ENCODE assay signal across 8 cellular contexts in genomic region chr9:95516736-95517558, GRCh38. TPM values are rescaled to one million over a fixed set of nuclear protein-coding genes. Genes with fewer than 3 reads are reported as not detected.
DNase-seq lines count a peak whose midpoint lies in the region; ATAC-seq and TF ChIP-seq lines count a peak whose summit lies in the region.

PTCH1 (minus strand) TSS chr9:95516971.

- peak within 1 kb of the TSS; percentile 91 for H3K4me3 Mint-ChIP-seq in activated T-helper 2 cell treated with anti-CD3 and anti-CD28 coated beads, Interferon-gamma antibody, Interleukin-2, Interleukin-4, amounts not matched to agents 10 μg/mL and 5 μg/mL and 100 μg/mL, durations not matched to agents 14 hours and 24 hours and 36 hours (ENCODE audit: low read depth)
- H3K4me3 Mint-ChIP-seq in naive thymus-derived CD8-positive, alpha-beta T cell = peak within 1 kb of the TSS; percentile 93 to 99 (median 96)

- peaks cover 77% of the 10 kb centered on the region for H3K27me3 Mint-ChIP-seq in activated T-helper 2 cell treated with anti-CD3 and anti-CD28 coated beads, Interferon-gamma antibody, Interleukin-2, Interleukin-4, amounts not matched to agents 10 μg/mL and 5 μg/mL and 100 μg/mL, durations not matched to agents 14 hours and 24 hours and 36 hours (ENCODE audit: low read depth)
- H3K27me3 Mint-ChIP-seq in naive thymus-derived CD8-positive, alpha-beta T cell = peaks cover 0 to 35% (median 0%) of the 10 kb centered on the region in 5 donors

- ATAC-seq in naive thymus-derived CD8-positive, alpha-beta T cell = peak; percentile 69 to 72
- ATAC-seq in upper lobe of right lung (peak; percentile 78), GM18505 (IDR thresholded peaks at IDR 0.05; ENCODE audit: unreplicated experiment) (no peak)

- intact Hi-C loops in activated T-helper 2 cell treated with anti-CD3 and anti-CD28 coated beads, Interferon-gamma antibody, Interleukin-2, Interleukin-4, amounts not matched to agents 10 μg/mL and 5 μg/mL and 100 μg/mL, durations not matched to agents 14 hours and 24 hours and 36 hours (cut with micrococcal nuclease) = loop anchor here (1.0 kb wide), 1 partner anchor 9 kb away; no protein-coding TSS in a partner anchor
- intact Hi-C loops in upper lobe of right lung (cut with DNase I) = loop anchor here (10.0 kb wide), 1 partner anchor 208 kb away; no protein-coding TSS in a partner anchor

- H3K27me3 ChIP-seq in upper lobe of right lung = no peaks in the 10 kb centered on the region

- DNase-seq in COLO668 (lab: John Stamatoyannopoulos, UW; ENCODE audit: unreplicated experiment) = peak; percentile 55
- DNase-seq in LNCaP clone FGC (ENCODE audit: low read depth) = no peak
- no peak for DNase-seq in activated T-helper 2 cell treated with anti-CD3 and anti-CD28 coated beads, Interferon-gamma antibody, Interleukin-2, Interleukin-4, amounts not matched to agents 10 μg/mL and 5 μg/mL and 100 μg/mL, durations not matched to agents 14 hours and 24 hours and 36 hours (ENCODE audit: low spot score)
- peak; percentile 46 for DNase-seq in fibroblast of peridontal ligament (ENCODE audit: extremely low read depth)
- DNase-seq in naive thymus-derived CD8-positive, alpha-beta T cell = peak in 8 of 10 donors; percentile 40 to 78 (median 50)
- DNase-seq in upper lobe of right lung = peak; percentile 72
- DNase-seq in SKM-1 treated with dmso at 0.1 percent for 144 hours (lab: John Stamatoyannopoulos, UW; ENCODE audit: unreplicated experiment) = no peak

- peaks cover 10% of the 10 kb centered on the region for H3K36me3 Mint-ChIP-seq in activated T-helper 2 cell treated with anti-CD3 and anti-CD28 coated beads, Interferon-gamma antibody, Interleukin-2, Interleukin-4, amounts not matched to agents 10 μg/mL and 5 μg/mL and 100 μg/mL, durations not matched to agents 14 hours and 24 hours and 36 hours (ENCODE audit: low read depth)
- peaks cover 0 to 12% (median 5%) of the 10 kb centered on the region in 3 donors for H3K36me3 Mint-ChIP-seq in naive thymus-derived CD8-positive, alpha-beta T cell

- no peak for TF ChIP-seq POLR2A in GM18505 (IDR thresholded peaks at IDR 0.05; ENCODE audit: borderline replicate concordance, extremely low read depth, insufficient read depth, insufficient read length)

- peak within 1 kb of the TSS; percentile 59 for H3K4me3 ChIP-seq in LNCaP clone FGC (ENCODE audit: low read depth, low read length)
- peak within 1 kb of the TSS; percentile 66 for H3K4me3 ChIP-seq in upper lobe of right lung

- TF ChIP-seq CTCF in LNCaP clone FGC (IDR thresholded peaks at IDR 0.05; ENCODE audit: control insufficient read depth, extremely low read depth, insufficient read depth) (no peak), upper lobe of right lung (IDR thresholded peaks at IDR 0.05) (no peak)

- H3K9me3 Mint-ChIP-seq in activated T-helper 2 cell treated with anti-CD3 and anti-CD28 coated beads, Interferon-gamma antibody, Interleukin-2, Interleukin-4, amounts not matched to agents 10 μg/mL and 5 μg/mL and 100 μg/mL, durations not matched to agents 14 hours and 24 hours and 36 hours = no peaks in the 10 kb centered on the region
- H3K9me3 Mint-ChIP-seq in naive thymus-derived CD8-positive, alpha-beta T cell = peaks cover 3 to 15% (median 10%) of the 10 kb centered on the region in 9 donors

- POLR2A ChIA-PET in naive thymus-derived CD8-positive, alpha-beta T cell (lab: Charles Lee) = interaction anchor here (0.6 to 2.5 kb wide), 5 partner anchors 10 to 432 kb away, joined by 3 to 9 read pairs (median 6); no protein-coding TSS in a partner anchor

- peaks cover 18% of the 10 kb centered on the region for H3K4me1 Mint-ChIP-seq in activated T-helper 2 cell treated with anti-CD3 and anti-CD28 coated beads, Interferon-gamma antibody, Interleukin-2, Interleukin-4, amounts not matched to agents 10 μg/mL and 5 μg/mL and 100 μg/mL, durations not matched to agents 14 hours and 24 hours and 36 hours (ENCODE audit: low read depth)
- H3K4me1 Mint-ChIP-seq in naive thymus-derived CD8-positive, alpha-beta T cell = peaks cover 17 to 37% (median 29%) of the 10 kb centered on the region in 4 donors

- no peaks in the 10 kb centered on the region for H3K9me3 ChIP-seq in upper lobe of right lung

- no peaks in the 10 kb centered on the region for H3K36me3 ChIP-seq in upper lobe of right lung

- peaks cover 16% of the 10 kb centered on the region for H3K4me1 ChIP-seq in upper lobe of right lung

- H3K27ac ChIP-seq in upper lobe of right lung = peak within 1 kb of the TSS; percentile 24

- H3K27ac Mint-ChIP-seq in activated T-helper 2 cell treated with anti-CD3 and anti-CD28 coated beads, Interferon-gamma antibody, Interleukin-2, Interleukin-4, amounts not matched to agents 10 μg/mL and 5 μg/mL and 100 μg/mL, durations not matched to agents 14 hours and 24 hours and 36 hours = peak within 1 kb of the TSS; percentile 49
- H3K27ac Mint-ChIP-seq in naive thymus-derived CD8-positive, alpha-beta T cell = peak within 1 kb of the TSS in 9 of 10 donors; percentile 16 to 88 (median 77)

RNA-seq across cellular contexts. Expression of gene PTCH1, which starts in this region (rescaled TPM):
- total RNA-seq in activated T-helper 2 cell treated with anti-CD3 and anti-CD28 coated beads, Interferon-gamma antibody, Interleukin-2, Interleukin-4, amounts not matched to agents 10 μg/mL and 5 μg/mL and 100 μg/mL, durations not matched to agents 14 hours and 24 hours and 36 hours = 4.8 and 5.2 TPM in 2 replicates
- total RNA-seq in naive thymus-derived CD8-positive, alpha-beta T cell = 10 to 100 TPM; 47.7 to 49.6 TPM
- polyA plus RNA-seq in naive thymus-derived CD8-positive, alpha-beta T cell = 10 to 100 TPM; 10.5 to 18.1 (median 17.3) TPM
- 25.9 TPM for total RNA-seq in upper lobe of right lung

Comparison
In these comparisons a context has a peak if more than half of its experiments do, and no peak if none do; other contexts are left out.
1. DNase-seq: peak in COLO668 (single experiment), fibroblast of peridontal ligament (single experiment), naive thymus-derived CD8-positive, alpha-beta T cell (8 of 10) and upper lobe of right lung (single experiment); none in LNCaP clone FGC (single experiment), activated T-helper 2 cell treated with anti-CD3 and anti-CD28 coated beads, Interferon-gamma antibody, Interleukin-2, Interleukin-4, amounts not matched to agents 10 μg/mL and 5 μg/mL and 100 μg/mL, durations not matched to agents 14 hours and 24 hours and 36 hours (single experiment) and SKM-1 treated with dmso at 0.1 percent for 144 hours (single experiment).